8 cellular contexts compared by ENCODE assay signal in genomic region chr17:50149425-50150353, GRCh38. TPM values are rescaled to one million over a fixed set of nuclear protein-coding genes. Genes with fewer than 3 reads are reported as not detected.
DNase-seq lines count a peak whose midpoint lies in the region; ATAC-seq and TF ChIP-seq lines count a peak whose summit lies in the region.

No MANE protein-coding gene starts in this region.

- H3K27ac ChIP-seq in tibial nerve: peak overlapping the region; percentile 81 to 94 (median 90)

- peaks cover under 1% of the 10 kb centered on the region for H3K36me3 ChIP-seq in mucosa of stomach (ENCODE audit: control insufficient read depth, insufficient read depth, low read length)
- H3K36me3 ChIP-seq in tibial nerve: peaks cover 0 to 3% (median 0%) of the 10 kb centered on the region in 3 donors

- no peak for ATAC-seq in HG03196 (IDR thresholded peaks at IDR 0.05; ENCODE audit: unreplicated experiment)
- no peak for ATAC-seq in GM19351 (IDR thresholded peaks at IDR 0.05; ENCODE audit: unreplicated experiment)

- H3K9ac ChIP-seq in mucosa of stomach (ENCODE audit: low read length): peak overlapping the region; percentile 75

- peak; percentile 3 for TF ChIP-seq CTCF in GM12864 (IDR thresholded peaks at IDR 0.05; ENCODE audit: low read depth, low read length, missing control alignments)
- no peak for TF ChIP-seq CTCF in epithelial cell of esophagus (IDR thresholded peaks at IDR 0.05; ENCODE audit: insufficient read depth, low read depth, low read length, missing control alignments)
- peak in 4 of 5 experiments; percentile 10 to 51 (median 26) for TF ChIP-seq CTCF in tibial nerve (IDR thresholded peaks at IDR 0.05)

- no peak for TF ChIP-seq EP300 in tibial nerve (IDR thresholded peaks at IDR 0.05)

- DNase-seq in GM12864 (ENCODE audit: low read depth) (no peak), NCI-H146 treated with DMSO at 0.1 percent for 48 hours (lab: John Stamatoyannopoulos, UW; ENCODE audit: unreplicated experiment) (peak; percentile 22), epithelial cell of esophagus (ENCODE audit: low read depth) (peak; percentile 68), tibial nerve (ENCODE audit: low spot score in 2 of 2) (no peak)
- peak; percentile 36 to 53 for DNase-seq in activated CD4-positive, alpha-beta T cell treated with anti-CD3 and anti-CD28 coated beads, Interleukin-2, amount 50 U/mL, for 4 hours

- no peaks in the 10 kb centered on the region for H3K27me3 ChIP-seq in mucosa of stomach (ENCODE audit: control insufficient read depth, insufficient read depth, low read length)
- no peaks in the 10 kb centered on the region for H3K27me3 ChIP-seq in tibial nerve

- no peaks in the 10 kb centered on the region for H3K9me3 ChIP-seq in mucosa of stomach (ENCODE audit: control insufficient read depth, low read length)
- H3K9me3 ChIP-seq in tibial nerve: no peaks in the 10 kb centered on the region

- 0 to 1% methylated on average over 23 to 48 of the region's 123 CpGs for WGBS in tibial nerve, 2 donors

- H3K4me1 ChIP-seq in mucosa of stomach (ENCODE audit: control insufficient read depth, insufficient read depth, low read length) (peaks cover 64% of the 10 kb centered on the region), tibial nerve (peaks cover 0 to 83% (median 42%) of the 10 kb centered on the region in 4 donors)

- peak overlapping the region; percentile 71 for H3K4me3 ChIP-seq in GM12864 (ENCODE audit: low read depth, low read length)
- H3K4me3 ChIP-seq in epithelial cell of esophagus (ENCODE audit: low read length): peak overlapping the region; percentile 74
- no peak overlapping the region for H3K4me3 ChIP-seq in mucosa of stomach (ENCODE audit: low read length)
- H3K4me3 ChIP-seq in tibial nerve: peak overlapping the region; percentile 72 to 96 (median 93)

- no peak for TF ChIP-seq POLR2A in tibial nerve (IDR thresholded peaks at IDR 0.05)

RNA-seq across cellular contexts. Expression of gene PPP1R9B, which starts 0.8 kb away (rescaled TPM):
- total RNA-seq in tibial nerve: 10 to 100 TPM; 28.4 to 54.9 (median 36.9) TPM

RNA-seq across cellular contexts. Expression of gene SGCA, which starts 16.1 kb away (rescaled TPM):
- 1 to 10 TPM; 1.8 to 7.8 (median 4.9) TPM for total RNA-seq in tibial nerve

RNA-seq across cellular contexts. Expression of gene SAMD14, which starts 19.7 kb away (rescaled TPM):
- 1 to 10 TPM in 2 of 4 donors, under 1 TPM in 2; 0.63 to 1.5 (median 1.1) TPM for total RNA-seq in tibial nerve

RNA-seq across cellular contexts. Expression of gene COL1A1, which starts 51.7 kb away (rescaled TPM):
- total RNA-seq in tibial nerve: 100 to 1,000 TPM in 1 of 4 donors, 10 to 100 TPM in 3; 31.5 to 185 (median 73.0) TPM

RNA-seq across cellular contexts. Expression of gene PDK2, which starts 54.5 kb away (rescaled TPM):
- total RNA-seq in tibial nerve: 10 to 100 TPM; 37.9 to 77.7 (median 49.8) TPM

Comparison
In these comparisons a context has a peak if more than half of its experiments do, and no peak if none do; other contexts are left out.
1. DNase-seq: peak in NCI-H146 treated with DMSO at 0.1 percent for 48 hours (single experiment), activated CD4-positive, alpha-beta T cell treated with anti-CD3 and anti-CD28 coated beads, Interleukin-2, amount 50 U/mL, for 4 hours (2 of 2) and epithelial cell of esophagus (single experiment); none in GM12864 (single experiment) and tibial nerve (0 of 2).